9 cellular contexts compared by ENCODE assay signal in the genomic region with DNA sequence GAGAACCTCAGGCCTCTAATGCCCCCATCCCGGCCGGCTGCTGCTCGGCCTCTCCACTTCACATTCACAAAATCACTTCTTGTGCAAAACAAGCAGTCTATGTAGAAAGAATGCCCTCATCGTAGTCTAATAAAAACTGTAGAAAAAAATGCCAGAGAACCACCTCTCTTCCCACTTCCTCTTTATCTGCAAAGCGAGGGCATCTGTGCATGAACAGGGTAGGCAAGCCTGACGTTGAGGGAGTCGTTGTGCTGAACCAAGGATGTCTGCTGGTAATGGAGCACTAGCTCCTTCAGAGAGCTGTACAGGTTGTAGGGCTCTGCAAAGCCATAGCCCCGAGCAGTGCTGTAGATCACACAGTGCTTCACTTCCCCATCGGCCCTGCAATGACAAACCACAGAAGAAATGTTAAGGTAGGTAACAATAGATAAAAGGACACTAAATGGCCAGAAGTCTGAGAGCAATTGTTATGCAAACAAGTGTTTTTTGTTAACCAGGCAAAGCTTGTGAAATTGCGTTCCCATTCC.
DNase-seq lines count a peak whose midpoint lies in the region; ATAC-seq, FAIRE-seq and TF ChIP-seq lines count a peak whose summit lies in the region.
"Had no signal": no experiment of that assay in that cellular context is flagged by ENCODE, and none has a peak within 500 bp of the region (broad histone marks: within the 10 kb centered on the region; RNA-seq: fewer than 3 reads in every experiment).

No MANE protein-coding gene starts in this region.

- H3K79me2 ChIP-seq in K562 (ENCODE audit: control insufficient read depth, insufficient read depth, low read length), result no peaks in the 10 kb centered on the region

- in situ Hi-C loops in K562 (cut with MboI), result no loop called here

- DNase-seq in GM10248 (ENCODE audit: extremely low spot score) (peak; percentile 63), K562 (ENCODE audit: extremely low read depth in 1 of 4, low spot score in 3 of 4) (no peak), NCI-H187 treated with DMSO at 0.1 percent for 48 hours (lab: John Stamatoyannopoulos, UW) (no peak), NCI-H2227 (lab: John Stamatoyannopoulos, UW; ENCODE audit: unreplicated experiment) (no peak), inferior parietal cortex (ENCODE audit: extremely low spot score) (no peak), NCI-H446 (lab: John Stamatoyannopoulos, UW) (no peak)
- DNase-seq: T-helper 1 cell had no signal

- peaks cover 2% of the 10 kb centered on the region; the same call in 1 of the 3 replicates for H3K36me3 ChIP-seq in K562 (ENCODE audit: control insufficient read depth, insufficient read depth, low read length)

- ATAC-seq in GM21390 (IDR thresholded peaks at IDR 0.05; ENCODE audit: unreplicated experiment) (peak; percentile 89), HG03460 (IDR thresholded peaks at IDR 0.05; ENCODE audit: unreplicated experiment) (peak; percentile 90), K562 (no peak)

- H3K27ac ChIP-seq in K562 (ENCODE audit: extremely low read depth, low read depth, low read length), result no peak overlapping the region

- H3K9me1 ChIP-seq in K562 (ENCODE audit: control insufficient read depth, insufficient read depth, low read length), result no peaks in the 10 kb centered on the region

- CTCF ChIA-PET in GM10248 (lab: Yijun Ruan, JAX), result interaction anchor here (0.8 to 13.7 kb wide), 5 partner anchors 29 to 180 kb away, joined by 3 to 256 read pairs (median 3); partner anchors contain the start of genes P3R3URF and TSPAN1
- CTCF ChIA-PET in K562 (lab: Yijun Ruan, JAX; ENCODE audit: low intra/inter-chr PET ratio), result interaction anchor here (1.2 kb wide), 1 partner anchor 137 kb away, joined by 3 read pairs; no protein-coding TSS in a partner anchor

- H3K4me1 ChIP-seq in K562 (replicated peaks in 1 of 2; ENCODE audit: control insufficient read depth in 2 of 2, insufficient read depth in 2 of 2, low read length in 2 of 2), result peaks cover 0 to 6% of the 10 kb centered on the region in 2 experiments; a peak in 3 of 5 replicates

- TF ChIP-seq CTCF in GM10248 (IDR thresholded peaks at IDR 0.05; ENCODE audit: control extremely low read depth, extremely low read depth, low read depth, missing control alignments) (no peak), K562 (IDR thresholded peaks at IDR 0.05 in 2 of 3, conservative IDR thresholded peaks at IDR 0.05 in 1 of 3; ENCODE audit: insufficient read depth in 2 of 3, low read depth in 1 of 3, low read length in 3 of 3) (no peak)

- no peak overlapping the region for H2AFZ ChIP-seq in K562 (ENCODE audit: low read depth, low read length)

- 67% methylated on average over 10 of the region's 10 CpGs for WGBS in K562 (ENCODE audit: insufficient coverage, low coverage, missing lambda C conversion rate)

- H4K20me1 ChIP-seq in K562 (replicated peaks; ENCODE audit: control insufficient read depth, insufficient read depth, low read length), result no peaks in the 10 kb centered on the region

- H3K27me3 ChIP-seq in K562 (ENCODE audit: control insufficient read depth in 2 of 2, insufficient read depth in 2 of 2, low read length in 2 of 2), result no peaks in the 10 kb centered on the region

- POLR2A ChIA-PET in GM10248 (lab: Yijun Ruan, JAX) (no interaction called here), K562 (lab: Yijun Ruan, JAX) (interaction anchor here (0.8 to 1.4 kb wide), 3 partner anchors 10 to 1322 kb away, joined by 3 to 4 read pairs (median 4); no protein-coding TSS in a partner anchor)

- no peaks in the 10 kb centered on the region for H3K9me3 ChIP-seq in K562 (replicated peaks; ENCODE audit: control insufficient read depth, insufficient read depth, low read depth, low read length)

- intact Hi-C loops in K562 (cut with micrococcal nuclease), result no loop called here

- no peak for TF ChIP-seq POLR2A in K562 (conservative IDR thresholded peaks at IDR 0.05)

- H3K4me2 ChIP-seq in K562 (ENCODE audit: insufficient read depth, low read length), result no peak overlapping the region

- no peak overlapping the region for H3K9ac ChIP-seq in K562 (ENCODE audit: insufficient read depth in 1 of 2, low read depth in 2 of 2, low read length in 2 of 2)

- FAIRE-seq in K562 (lab: Jason Lieb, UNC), result no peak

- TF ChIP-seq RAD21 in K562 (CRISPR knock-in tag; conservative IDR thresholded peaks at IDR 0.05 in 1 of 2, IDR thresholded peaks at IDR 0.05 in 1 of 2), result no peak

- no TSS peak for BruUV-seq in K562 (replicated peaks; lab: Mats Ljungman, UMichigan)

- H3K4me3 ChIP-seq in K562, result no peak overlapping the region

- TF ChIP-seq EP300 in K562 (IDR thresholded peaks at IDR 0.05; ENCODE audit: low read length), result no peak

TF ChIP-seq in K562, 482 proteins besides CTCF, POLR2A, EP300 and RAD21:
- TF ChIP-seq, protein P1, sequence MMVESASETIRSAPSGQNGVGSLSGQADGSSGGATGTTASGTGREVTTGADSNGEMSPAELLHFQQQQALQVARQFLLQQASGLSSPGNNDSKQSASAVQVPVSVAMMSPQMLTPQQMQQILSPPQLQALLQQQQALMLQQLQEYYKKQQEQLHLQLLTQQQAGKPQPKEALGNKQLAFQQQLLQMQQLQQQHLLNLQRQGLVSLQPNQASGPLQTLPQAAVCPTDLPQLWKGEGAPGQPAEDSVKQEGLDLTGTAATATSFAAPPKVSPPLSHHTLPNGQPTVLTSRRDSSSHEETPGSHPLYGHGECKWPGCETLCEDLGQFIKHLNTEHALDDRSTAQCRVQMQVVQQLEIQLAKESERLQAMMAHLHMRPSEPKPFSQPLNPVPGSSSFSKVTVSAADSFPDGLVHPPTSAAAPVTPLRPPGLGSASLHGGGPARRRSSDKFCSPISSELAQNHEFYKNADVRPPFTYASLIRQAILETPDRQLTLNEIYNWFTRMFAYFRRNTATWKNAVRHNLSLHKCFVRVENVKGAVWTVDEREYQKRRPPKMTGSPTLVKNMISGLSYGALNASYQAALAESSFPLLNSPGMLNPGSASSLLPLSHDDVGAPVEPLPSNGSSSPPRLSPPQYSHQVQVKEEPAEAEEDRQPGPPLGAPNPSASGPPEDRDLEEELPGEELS (CRISPR knock-in tag; IDR thresholded peaks at IDR 0.05; ENCODE audit: borderline replicate concordance), result no peak
- TF ChIP-seq SPI1 (IDR thresholded peaks at IDR 0.05; ENCODE audit: borderline replicate concordance, low read depth, low read length) (peak; percentile 88), PHB2 (IDR thresholded peaks at IDR 0.05; ENCODE audit: low read depth) (no peak)
